5 cellular contexts compared by ENCODE assay signal in genomic region chr21:37002851-37003250, GRCh38. TPM values are rescaled to one million over a fixed set of nuclear protein-coding genes. Genes with fewer than 3 reads are reported as not detected.
"Had no signal": no experiment of that assay in that cellular context is flagged by ENCODE, and none has a peak within 500 bp of the region (broad histone marks: within the 10 kb centered on the region; RNA-seq: fewer than 3 reads in every experiment).

No MANE protein-coding gene starts in this region.

RNA-seq across cellular contexts. Expression of gene RIPPLY3, which starts 3.7 kb away (rescaled TPM):
- total RNA-seq: HT-29, HT1080, IMR-90, K562 had no signal
- polyA plus RNA-seq: IgD-negative memory B cell, K562 had no signal
